1 cellular context compared by ENCODE assay signal in the genomic region with DNA sequence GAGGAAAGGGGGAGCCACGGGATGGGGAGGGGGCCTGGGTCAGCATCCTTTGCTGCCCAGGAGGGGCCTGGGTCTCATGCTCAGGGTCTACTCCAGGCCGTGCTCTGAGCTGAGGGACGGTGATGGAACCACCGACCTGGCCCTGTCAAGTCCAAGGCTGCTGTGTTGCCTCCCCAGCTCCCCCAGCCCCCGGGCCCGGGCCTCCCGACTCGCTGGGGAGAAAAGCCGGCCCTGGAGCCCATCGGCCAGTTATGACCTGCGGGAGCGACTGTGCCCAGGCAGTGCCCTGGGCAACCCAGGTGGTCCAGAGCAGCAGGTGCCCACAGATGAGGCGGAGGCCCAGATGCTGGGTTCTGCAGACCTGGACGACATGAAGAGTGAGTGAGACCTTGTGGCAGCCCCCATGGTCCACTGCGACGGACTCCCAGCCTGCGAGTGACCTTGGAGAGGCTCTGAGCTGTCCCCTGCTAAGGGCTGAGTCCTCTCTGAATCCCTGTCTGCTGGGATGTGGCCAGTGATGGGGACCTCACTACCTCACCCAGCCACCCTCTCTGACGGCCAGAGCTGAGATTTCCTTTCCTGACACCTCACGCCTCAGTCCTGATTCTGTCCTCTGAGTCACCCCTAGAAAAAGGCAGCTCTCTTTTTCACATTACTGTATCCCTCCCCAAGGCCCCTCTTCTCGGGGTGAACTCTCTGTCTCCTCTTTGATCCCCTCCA.
TF ChIP-seq lines count a peak whose summit lies in the region.

No MANE protein-coding gene starts in this region.

TF ChIP-seq in WTC11, 78 proteins besides CTCF, POLR2A, EP300 and RAD21 (continued from another document):
- TF ChIP-seq, protein P1, sequence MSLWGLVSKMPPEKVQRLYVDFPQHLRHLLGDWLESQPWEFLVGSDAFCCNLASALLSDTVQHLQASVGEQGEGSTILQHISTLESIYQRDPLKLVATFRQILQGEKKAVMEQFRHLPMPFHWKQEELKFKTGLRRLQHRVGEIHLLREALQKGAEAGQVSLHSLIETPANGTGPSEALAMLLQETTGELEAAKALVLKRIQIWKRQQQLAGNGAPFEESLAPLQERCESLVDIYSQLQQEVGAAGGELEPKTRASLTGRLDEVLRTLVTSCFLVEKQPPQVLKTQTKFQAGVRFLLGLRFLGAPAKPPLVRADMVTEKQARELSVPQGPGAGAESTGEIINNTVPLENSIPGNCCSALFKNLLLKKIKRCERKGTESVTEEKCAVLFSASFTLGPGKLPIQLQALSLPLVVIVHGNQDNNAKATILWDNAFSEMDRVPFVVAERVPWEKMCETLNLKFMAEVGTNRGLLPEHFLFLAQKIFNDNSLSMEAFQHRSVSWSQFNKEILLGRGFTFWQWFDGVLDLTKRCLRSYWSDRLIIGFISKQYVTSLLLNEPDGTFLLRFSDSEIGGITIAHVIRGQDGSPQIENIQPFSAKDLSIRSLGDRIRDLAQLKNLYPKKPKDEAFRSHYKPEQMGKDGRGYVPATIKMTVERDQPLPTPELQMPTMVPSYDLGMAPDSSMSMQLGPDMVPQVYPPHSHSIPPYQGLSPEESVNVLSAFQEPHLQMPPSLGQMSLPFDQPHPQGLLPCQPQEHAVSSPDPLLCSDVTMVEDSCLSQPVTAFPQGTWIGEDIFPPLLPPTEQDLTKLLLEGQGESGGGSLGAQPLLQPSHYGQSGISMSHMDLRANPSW (CRISPR knock-in tag; conservative IDR thresholded peaks at IDR 0.05; ENCODE audit: low read depth): no peak
- TF ChIP-seq, protein P2, sequence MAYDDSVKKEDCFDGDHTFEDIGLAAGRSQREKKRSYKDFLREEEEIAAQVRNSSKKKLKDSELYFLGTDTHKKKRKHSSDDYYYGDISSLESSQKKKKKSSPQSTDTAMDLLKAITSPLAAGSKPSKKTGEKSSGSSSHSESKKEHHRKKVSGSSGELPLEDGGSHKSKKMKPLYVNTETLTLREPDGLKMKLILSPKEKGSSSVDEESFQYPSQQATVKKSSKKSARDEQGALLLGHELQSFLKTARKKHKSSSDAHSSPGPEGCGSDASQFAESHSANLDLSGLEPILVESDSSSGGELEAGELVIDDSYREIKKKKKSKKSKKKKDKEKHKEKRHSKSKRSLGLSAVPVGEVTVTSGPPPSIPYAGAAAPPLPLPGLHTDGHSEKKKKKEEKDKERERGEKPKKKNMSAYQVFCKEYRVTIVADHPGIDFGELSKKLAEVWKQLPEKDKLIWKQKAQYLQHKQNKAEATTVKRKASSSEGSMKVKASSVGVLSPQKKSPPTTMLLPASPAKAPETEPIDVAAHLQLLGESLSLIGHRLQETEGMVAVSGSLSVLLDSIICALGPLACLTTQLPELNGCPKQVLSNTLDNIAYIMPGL (CRISPR knock-in tag; IDR thresholded peaks at IDR 0.05): no peak
- no peak for TF ChIP-seq NFYB (CRISPR knock-in tag; conservative IDR thresholded peaks at IDR 0.05; ENCODE audit: low read depth)
- TF ChIP-seq, protein P3, sequence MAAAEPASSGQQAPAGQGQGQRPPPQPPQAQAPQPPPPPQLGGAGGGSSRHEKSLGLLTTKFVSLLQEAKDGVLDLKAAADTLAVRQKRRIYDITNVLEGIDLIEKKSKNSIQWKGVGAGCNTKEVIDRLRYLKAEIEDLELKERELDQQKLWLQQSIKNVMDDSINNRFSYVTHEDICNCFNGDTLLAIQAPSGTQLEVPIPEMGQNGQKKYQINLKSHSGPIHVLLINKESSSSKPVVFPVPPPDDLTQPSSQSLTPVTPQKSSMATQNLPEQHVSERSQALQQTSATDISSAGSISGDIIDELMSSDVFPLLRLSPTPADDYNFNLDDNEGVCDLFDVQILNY (CRISPR knock-in tag; IDR thresholded peaks at IDR 0.05): no peak
- no peak for TF ChIP-seq CBFB (CRISPR knock-in tag; IDR thresholded peaks at IDR 0.05; ENCODE audit: low read depth)
- no peak for TF ChIP-seq ZBTB21 (CRISPR knock-in tag; IDR thresholded peaks at IDR 0.05; ENCODE audit: borderline replicate concordance)
- TF ChIP-seq, protein P4, sequence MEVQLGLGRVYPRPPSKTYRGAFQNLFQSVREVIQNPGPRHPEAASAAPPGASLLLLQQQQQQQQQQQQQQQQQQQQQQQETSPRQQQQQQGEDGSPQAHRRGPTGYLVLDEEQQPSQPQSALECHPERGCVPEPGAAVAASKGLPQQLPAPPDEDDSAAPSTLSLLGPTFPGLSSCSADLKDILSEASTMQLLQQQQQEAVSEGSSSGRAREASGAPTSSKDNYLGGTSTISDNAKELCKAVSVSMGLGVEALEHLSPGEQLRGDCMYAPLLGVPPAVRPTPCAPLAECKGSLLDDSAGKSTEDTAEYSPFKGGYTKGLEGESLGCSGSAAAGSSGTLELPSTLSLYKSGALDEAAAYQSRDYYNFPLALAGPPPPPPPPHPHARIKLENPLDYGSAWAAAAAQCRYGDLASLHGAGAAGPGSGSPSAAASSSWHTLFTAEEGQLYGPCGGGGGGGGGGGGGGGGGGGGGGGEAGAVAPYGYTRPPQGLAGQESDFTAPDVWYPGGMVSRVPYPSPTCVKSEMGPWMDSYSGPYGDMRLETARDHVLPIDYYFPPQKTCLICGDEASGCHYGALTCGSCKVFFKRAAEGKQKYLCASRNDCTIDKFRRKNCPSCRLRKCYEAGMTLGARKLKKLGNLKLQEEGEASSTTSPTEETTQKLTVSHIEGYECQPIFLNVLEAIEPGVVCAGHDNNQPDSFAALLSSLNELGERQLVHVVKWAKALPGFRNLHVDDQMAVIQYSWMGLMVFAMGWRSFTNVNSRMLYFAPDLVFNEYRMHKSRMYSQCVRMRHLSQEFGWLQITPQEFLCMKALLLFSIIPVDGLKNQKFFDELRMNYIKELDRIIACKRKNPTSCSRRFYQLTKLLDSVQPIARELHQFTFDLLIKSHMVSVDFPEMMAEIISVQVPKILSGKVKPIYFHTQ (CRISPR knock-in tag; IDR thresholded peaks at IDR 0.05): no peak
- TF ChIP-seq, protein P5, sequence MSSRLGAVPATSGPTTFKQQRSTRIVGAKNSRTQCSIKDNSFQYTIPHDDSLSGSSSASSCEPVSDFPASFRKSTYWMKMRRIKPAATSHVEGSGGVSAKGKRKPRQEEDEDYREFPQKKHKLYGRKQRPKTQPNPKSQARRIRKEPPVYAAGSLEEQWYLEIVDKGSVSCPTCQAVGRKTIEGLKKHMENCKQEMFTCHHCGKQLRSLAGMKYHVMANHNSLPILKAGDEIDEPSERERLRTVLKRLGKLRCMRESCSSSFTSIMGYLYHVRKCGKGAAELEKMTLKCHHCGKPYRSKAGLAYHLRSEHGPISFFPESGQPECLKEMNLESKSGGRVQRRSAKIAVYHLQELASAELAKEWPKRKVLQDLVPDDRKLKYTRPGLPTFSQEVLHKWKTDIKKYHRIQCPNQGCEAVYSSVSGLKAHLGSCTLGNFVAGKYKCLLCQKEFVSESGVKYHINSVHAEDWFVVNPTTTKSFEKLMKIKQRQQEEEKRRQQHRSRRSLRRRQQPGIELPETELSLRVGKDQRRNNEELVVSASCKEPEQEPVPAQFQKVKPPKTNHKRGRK (CRISPR knock-in tag; IDR thresholded peaks at IDR 0.05; ENCODE audit: borderline replicate concordance): no peak
- TF ChIP-seq, protein P6, sequence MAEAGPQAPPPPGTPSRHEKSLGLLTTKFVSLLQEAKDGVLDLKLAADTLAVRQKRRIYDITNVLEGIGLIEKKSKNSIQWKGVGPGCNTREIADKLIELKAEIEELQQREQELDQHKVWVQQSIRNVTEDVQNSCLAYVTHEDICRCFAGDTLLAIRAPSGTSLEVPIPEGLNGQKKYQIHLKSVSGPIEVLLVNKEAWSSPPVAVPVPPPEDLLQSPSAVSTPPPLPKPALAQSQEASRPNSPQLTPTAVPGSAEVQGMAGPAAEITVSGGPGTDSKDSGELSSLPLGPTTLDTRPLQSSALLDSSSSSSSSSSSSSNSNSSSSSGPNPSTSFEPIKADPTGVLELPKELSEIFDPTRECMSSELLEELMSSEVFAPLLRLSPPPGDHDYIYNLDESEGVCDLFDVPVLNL (CRISPR knock-in tag; IDR thresholded peaks at IDR 0.05; ENCODE audit: borderline replicate concordance, low read depth): no peak
- TF ChIP-seq RELA (CRISPR knock-in tag; IDR thresholded peaks at IDR 0.05; ENCODE audit: borderline replicate concordance): no peak
- no peak for TF ChIP-seq ZNF138 (CRISPR knock-in tag; conservative IDR thresholded peaks at IDR 0.05)
- no peak for TF ChIP-seq ZNF396 (CRISPR knock-in tag; IDR thresholded peaks at IDR 0.05; ENCODE audit: borderline replicate concordance)
- TF ChIP-seq TCF7 (CRISPR knock-in tag; IDR thresholded peaks at IDR 0.05; ENCODE audit: low read depth): no peak
